ENCODE assay signal across 20 cellular contexts in genomic region chr22:42757475-42757874, GRCh38. TPM values are rescaled to one million over a fixed set of nuclear protein-coding genes. Genes with fewer than 3 reads are reported as not detected.
A peak's percentile ranks its signal among the peaks of the same experiment; 100 is the strongest.
DNase-seq lines count a peak whose midpoint lies in the region; TF ChIP-seq lines count a peak whose summit lies in the region.
"Had no signal": no experiment of that assay in that cellular context is flagged by ENCODE, and none has a peak within 500 bp of the region (broad histone marks: within the 10 kb centered on the region; RNA-seq: fewer than 3 reads in every experiment).

No MANE protein-coding gene starts in this region.

- H3K9ac ChIP-seq in GM23248 (no peak overlapping the region), mesenchymal stem cell (ENCODE audit: low read length) (peak overlapping the region; percentile 2)

- peaks cover 21% of the 10 kb centered on the region; the same call in 1 of the 2 replicates for H3F3A ChIP-seq in GM23248 (ENCODE audit: insufficient read depth)

- H3K4me2 ChIP-seq in GM23248 (ENCODE audit: unreplicated experiment) (no peak overlapping the region), mesenchymal stem cell (ENCODE audit: low read length, poor library complexity, severe bottlenecking) (no peak overlapping the region)

- H3K79me2 ChIP-seq in GM23248 (ENCODE audit: insufficient read depth) = no peaks in the 10 kb centered on the region

- H2AFZ ChIP-seq in GM23248 (no peak overlapping the region), mesenchymal stem cell (ENCODE audit: low read depth, low read length) (no peak overlapping the region)

- H3K27me3 ChIP-seq in GM23248 (replicated peaks; ENCODE audit: insufficient read depth) (no peaks in the 10 kb centered on the region), mesenchymal stem cell (ENCODE audit: control insufficient read depth in 1 of 2, insufficient read depth in 1 of 2, low read length in 2 of 2) (no peaks in the 10 kb centered on the region)
- H3K27me3 ChIP-seq: heart left ventricle had no signal

- no peak overlapping the region for H2AK5ac ChIP-seq in mesenchymal stem cell (ENCODE audit: low read length, severe bottlenecking)

- DNase-seq in GM23248 (peak; percentile 64), NCI-H526 treated with DMSO at 0.1 percent for 48 hours (lab: John Stamatoyannopoulos, UW) (peak; percentile 46), choroid plexus epithelial cell (ENCODE audit: low read depth) (peak; percentile 45), mesenchymal stem cell (peak; percentile 48), NCI-H345 (lab: John Stamatoyannopoulos, UW) (no peak), SHP77 (lab: John Stamatoyannopoulos, UW) (no peak)
- no peak for DNase-seq in activated effector memory CD4-positive, alpha-beta T cell treated with Interleukin-2 at 50 U/mL for 16 hours
- no peak for DNase-seq in activated CD4-positive, alpha-beta T cell treated with anti-CD3 and anti-CD28 coated beads, Interleukin-2, amount 50 U/mL, for 48 hours
- DNase-seq: activated CD4-positive, alpha-beta T cell treated with anti-CD3 and anti-CD28 coated beads for 36 hours; COR-L47; heart left ventricle; NCI-H1105; NCI-H2081; NCI-H510A treated with DMSO at 0.1 percent for 48 hours; retina; SIG-M5; stimulated activated CD4-positive, alpha-beta T cell treated with anti-CD3 and anti-CD28 coated beads, Interleukin-12 subunit alpha, Interleukin-12 subunit beta, amount 100 ng/mL, for 4 hours; T-cell had no signal

- H3K36me3 ChIP-seq in GM23248 (ENCODE audit: low read depth) (no peaks in the 10 kb centered on the region), mesenchymal stem cell (ENCODE audit: control insufficient read depth in 1 of 2, insufficient read depth in 2 of 2, low read depth in 1 of 2, low read length in 2 of 2) (no peaks in the 10 kb centered on the region)
- H3K36me3 ChIP-seq: heart left ventricle had no signal

- H3K79me1 ChIP-seq in mesenchymal stem cell (replicated peaks; ENCODE audit: low read length, poor library complexity, severe bottlenecking) = no peaks in the 10 kb centered on the region

- H3K14ac ChIP-seq in mesenchymal stem cell (ENCODE audit: low read length in 2 of 2) = no peak overlapping the region

- peaks cover 4% of the 10 kb centered on the region; the same call in 1 of the 2 replicates for H3K4me1 ChIP-seq in GM23248 (ENCODE audit: insufficient read depth)
- H3K4me1 ChIP-seq in mesenchymal stem cell (ENCODE audit: control insufficient read depth, insufficient read depth, low read depth, low read length) = peaks cover 7% of the 10 kb centered on the region

- H4K20me1 ChIP-seq in GM23248 (ENCODE audit: insufficient read depth) = no peaks in the 10 kb centered on the region

- no peaks in the 10 kb centered on the region for H3K9me2 ChIP-seq in GM23248 (ENCODE audit: insufficient read depth)

- H2BK12ac ChIP-seq in mesenchymal stem cell (ENCODE audit: low read length in 2 of 2) = no peak overlapping the region

- H3K4me3 ChIP-seq in GM23248 = no peak overlapping the region
- no peak overlapping the region for H3K4me3 ChIP-seq in choroid plexus epithelial cell (ENCODE audit: low read depth, low read length)
- no peak overlapping the region for H3K4me3 ChIP-seq in mesenchymal stem cell (ENCODE audit: insufficient read depth in 1 of 2, low read depth in 1 of 2, low read length in 2 of 2)
- H3K4me3 ChIP-seq: coronary artery, heart left ventricle, lung had no signal

- no peak for TF ChIP-seq CTCF in choroid plexus epithelial cell (conservative IDR thresholded peaks at IDR 0.05; ENCODE audit: low read depth, low read length)

- in situ Hi-C loops in GM23248 (cut with MboI) = no loop called here

- H4K8ac ChIP-seq in mesenchymal stem cell (ENCODE audit: low read length) = no peak overlapping the region

- no peak overlapping the region for H2BK15ac ChIP-seq in mesenchymal stem cell (ENCODE audit: low read depth, poor library complexity, severe bottlenecking)

- H3K27ac ChIP-seq in GM23248 (no peak overlapping the region), mesenchymal stem cell (ENCODE audit: low read length, poor library complexity, severe bottlenecking) (no peak overlapping the region)
- H3K27ac ChIP-seq: coronary artery, heart left ventricle had no signal

- WGBS in GM23248 (ENCODE audit: low coverage in 1 of 2, low lambda C conversion rate in 2 of 2, missing lambda C conversion rate in 2 of 2), 2 experiments = 29 to 35% methylated on average over 8 of the region's 8 CpGs
- WGBS in mesenchymal stem cell = 32% methylated on average over 8 of the region's 8 CpGs

- H3K23ac ChIP-seq in mesenchymal stem cell (ENCODE audit: low read length in 2 of 2) = no peak overlapping the region

- no peaks in the 10 kb centered on the region for H3K9me3 ChIP-seq in GM23248 (ENCODE audit: low read depth)
- no peaks in the 10 kb centered on the region for H3K9me3 ChIP-seq in mesenchymal stem cell (ENCODE audit: control insufficient read depth, low read length)
- H3K9me3 ChIP-seq: heart left ventricle had no signal

- H2BK5ac ChIP-seq in mesenchymal stem cell (ENCODE audit: low read depth, low read length, poor library complexity, severe bottlenecking) = no peak overlapping the region

- H3K18ac ChIP-seq in mesenchymal stem cell (ENCODE audit: low read depth in 1 of 2, low read length in 2 of 2) = no peak overlapping the region

- H2BK120ac ChIP-seq in mesenchymal stem cell (ENCODE audit: low read depth, low read length) = no peak overlapping the region

- no peak overlapping the region for H4K91ac ChIP-seq in mesenchymal stem cell (ENCODE audit: low read length)

- no peak overlapping the region for H3K4ac ChIP-seq in mesenchymal stem cell (ENCODE audit: low read depth in 1 of 2, low read length in 2 of 2)

RNA-seq across cellular contexts. Expression of gene A4GALT, which starts 36.8 kb away (rescaled TPM):
- 10.9 and 18.6 TPM in 2 replicates for total RNA-seq in GM23248 (2014; rRNA removed; shearing (Covaris generic))
- 14.8 and 15.4 TPM in 2 replicates for polyA plus RNA-seq in GM23248 (2016; fragmentation: Nextera tagmentation; extraction: Ambion mirVana)
- polyA plus RNA-seq in mesenchymal stem cell (2013, experiment 1 of 2) = 10.1 TPM
- 9.6 TPM for polyA plus RNA-seq in mesenchymal stem cell (2013, experiment 2 of 2)
- total RNA-seq: activated CD4-positive, alpha-beta T cell treated with anti-CD3 and anti-CD28 coated beads for 36 hours had no signal

Comparison
In these comparisons a context has a peak if more than half of its experiments do, and no peak if none do; other contexts are left out.
1. DNase-seq: peak in GM23248 (single experiment), NCI-H526 treated with DMSO at 0.1 percent for 48 hours (single experiment), choroid plexus epithelial cell (single experiment) and mesenchymal stem cell (single experiment); none in NCI-H345 (single experiment), activated effector memory CD4-positive, alpha-beta T cell treated with Interleukin-2 at 50 U/mL for 16 hours (single experiment), activated CD4-positive, alpha-beta T cell treated with anti-CD3 and anti-CD28 coated beads, Interleukin-2, amount 50 U/mL, for 48 hours (0 of 2) and SHP77 (0 of 2).